8 cellular contexts compared by ENCODE assay signal in the genomic region with DNA sequence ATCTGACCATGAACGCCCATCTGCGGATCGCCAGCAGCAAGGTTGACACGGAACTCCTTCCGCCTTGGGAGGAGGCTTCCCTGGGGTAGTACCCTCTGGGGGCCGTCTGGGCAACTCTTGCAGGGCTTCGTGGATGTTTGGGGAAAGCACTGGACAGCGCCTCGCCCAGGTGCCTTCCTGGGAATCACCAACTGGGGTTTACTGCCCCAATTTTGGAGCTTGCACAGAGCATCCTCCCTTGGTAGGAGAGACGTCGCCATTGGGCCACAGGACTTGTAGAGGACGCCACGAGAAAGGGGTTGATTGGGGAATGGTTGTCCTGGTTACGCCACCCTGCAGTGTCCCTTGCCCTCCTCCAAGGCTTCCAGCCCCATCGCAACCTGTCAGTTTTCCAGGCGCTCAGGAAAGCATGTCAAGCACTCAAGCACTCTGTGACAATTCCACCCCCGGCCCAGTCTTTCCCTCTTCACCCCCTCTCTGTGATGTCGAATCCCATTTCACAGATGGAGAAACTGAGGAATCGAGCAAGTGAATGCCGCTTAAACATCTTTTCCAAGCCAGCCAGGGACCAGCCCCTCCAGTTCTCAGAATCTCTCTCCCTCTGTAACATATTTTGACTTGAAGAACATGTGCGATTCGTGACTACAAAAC. TPM values are rescaled to one million over a fixed set of nuclear protein-coding genes. Genes with fewer than 3 reads are reported as not detected.
DNase-seq lines count a peak whose midpoint lies in the region; ATAC-seq and TF ChIP-seq lines count a peak whose summit lies in the region.

No MANE protein-coding gene starts in this region.

- no peak for ATAC-seq in RWPE2 (ENCODE audit: low read depth)
- no peak for ATAC-seq in GM18502 (IDR thresholded peaks at IDR 0.05; ENCODE audit: poor library complexity, unreplicated experiment)
- no peak for ATAC-seq in GM21529 (IDR thresholded peaks at IDR 0.05; ENCODE audit: unreplicated experiment)

- TF ChIP-seq CTCF in RWPE2 (IDR thresholded peaks at IDR 0.05; ENCODE audit: poor library complexity, severe bottlenecking), result no peak
- TF ChIP-seq CTCF in epithelial cell of esophagus (IDR thresholded peaks at IDR 0.05; ENCODE audit: insufficient read depth, low read depth, low read length, missing control alignments), result no peak

- no peaks in the 10 kb centered on the region; the same call in 1 of the 2 replicates for H3K36me3 ChIP-seq in H7 (replicated peaks; ENCODE audit: control insufficient read depth, insufficient read depth, low read length)
- H3K36me3 ChIP-seq in RWPE2 (ENCODE audit: low read depth), result no peaks in the 10 kb centered on the region
- no peaks in the 10 kb centered on the region for H3K36me3 ChIP-seq in muscle layer of duodenum (ENCODE audit: control insufficient read depth in 1 of 2, insufficient read depth in 2 of 2, low read length in 2 of 2)

- H3K9me3 ChIP-seq in RWPE2 (ENCODE audit: severe bottlenecking) (no peaks in the 10 kb centered on the region), muscle layer of duodenum (ENCODE audit: control insufficient read depth in 1 of 2, low read length in 2 of 2) (no peaks in the 10 kb centered on the region)

- peak; percentile 93 for DNase-seq in H7
- DNase-seq in RWPE2 (ENCODE audit: low spot score), result no peak
- no peak for DNase-seq in epithelial cell of esophagus (ENCODE audit: low read depth)
- DNase-seq in HCEC 1CT, result no peak
- DNase-seq in KG1 (lab: John Stamatoyannopoulos, UW), result no peak

- H3K27me3 ChIP-seq in H7 (ENCODE audit: control insufficient read depth, insufficient read depth, low read length), result peaks cover 16% of the 10 kb centered on the region
- no peaks in the 10 kb centered on the region for H3K27me3 ChIP-seq in RWPE2 (ENCODE audit: insufficient read depth, poor library complexity, severe bottlenecking)
- no peaks in the 10 kb centered on the region for H3K27me3 ChIP-seq in muscle layer of duodenum (ENCODE audit: low read depth, low read length)

- H3K4me3 ChIP-seq in H7 (ENCODE audit: insufficient read depth, low read depth, low read length) (peak overlapping the region; percentile 80), RWPE2 (ENCODE audit: severe bottlenecking) (peak overlapping the region; percentile 61), epithelial cell of esophagus (ENCODE audit: low read length) (peak overlapping the region; percentile 62), muscle layer of duodenum (ENCODE audit: low read depth in 1 of 2, low read length in 2 of 2) (peak overlapping the region; percentile 67 to 70)

- H3K4me1 ChIP-seq in RWPE2 (ENCODE audit: insufficient read depth, poor library complexity, severe bottlenecking) (no peaks in the 10 kb centered on the region), muscle layer of duodenum (ENCODE audit: control insufficient read depth in 1 of 2, insufficient read depth in 2 of 2, low read length in 2 of 2) (peaks cover 15 to 24% of the 10 kb centered on the region in 2 donors)

- H3K27ac ChIP-seq in RWPE2 (ENCODE audit: poor library complexity, severe bottlenecking) (no peak overlapping the region), muscle layer of duodenum (ENCODE audit: low read length) (peak overlapping the region; percentile 93)

RNA-seq across cellular contexts. Expression of gene PRDM11, which starts 0.9 kb away (rescaled TPM):
- total RNA-seq in H7 (2014; rRNA removed; shearing (Covaris generic)), result 2.0 and 2.6 TPM in 2 replicates
